In genomic region chr16:12131755-12132154, GRCh38 we compare ENCODE assay signal across 30 cellular contexts.
"Had no signal": no experiment of that assay in that cellular context is flagged by ENCODE, and none has a peak within 500 bp of the region (broad histone marks: within the 10 kb centered on the region; RNA-seq: fewer than 3 reads in every experiment).

No MANE protein-coding gene starts in this region.

- H3K4me1 Mint-ChIP-seq: activated CD4-positive, alpha-beta memory T cell treated with anti-CD3 and anti-CD28 coated beads, Interleukin-2, amount 10 ng/mL, durations not matched to agents 7 days and 5 days; activated CD4-positive, alpha-beta T cell treated with anti-CD3 and anti-CD28 coated beads, Interleukin-2, amount 10 ng/mL, durations not matched to agents 7 days and 5 days; activated naive CD4-positive, alpha-beta T cell treated with anti-CD3 and anti-CD28 coated beads, Interleukin-2, amount 10 ng/mL, durations not matched to agents 7 days and 5 days; activated naive CD8-positive, alpha-beta T cell treated with anti-CD3 and anti-CD28 coated beads, Interleukin-2, amount 10 ng/mL, durations not matched to agents 7 days and 5 days; central memory CD8-positive, alpha-beta T cell had no signal

- H3K27me3 Mint-ChIP-seq: activated CD4-positive, alpha-beta memory T cell treated with anti-CD3 and anti-CD28 coated beads, Interleukin-2, amount 10 ng/mL, durations not matched to agents 7 days and 5 days; activated CD4-positive, alpha-beta T cell treated with anti-CD3 and anti-CD28 coated beads, Interleukin-2, amount 10 ng/mL, durations not matched to agents 7 days and 5 days; activated naive CD4-positive, alpha-beta T cell treated with anti-CD3 and anti-CD28 coated beads, Interleukin-2, amount 10 ng/mL, durations not matched to agents 7 days and 5 days; activated naive CD8-positive, alpha-beta T cell treated with anti-CD3 and anti-CD28 coated beads, Interleukin-2, amount 10 ng/mL, durations not matched to agents 7 days and 5 days; activated T-cell treated with anti-CD3 and anti-CD28 coated beads, Interleukin-2, amount 50 U/mL, for 24 hours; central memory CD8-positive, alpha-beta T cell; dendritic cell treated with granulocyte-macrophage colony-stimulating factor and Interleukin-4, amounts not matched to agents 40 ng/mL and 50 ng/mL, for 4 days; effector memory CD8-positive, alpha-beta T cell had no signal

- FAIRE-seq: bronchial epithelial cell had no signal

- H3K4me3 ChIP-seq: ascending aorta, coronary artery, dorsolateral prefrontal cortex, esophagus muscularis mucosa, gastrocnemius medialis, heart right ventricle had no signal

- H3K27ac Mint-ChIP-seq: activated CD4-positive, alpha-beta memory T cell treated with anti-CD3 and anti-CD28 coated beads, Interleukin-2, amount 10 ng/mL, durations not matched to agents 7 days and 5 days; activated CD4-positive, alpha-beta T cell treated with anti-CD3 and anti-CD28 coated beads, Interleukin-2, amount 10 ng/mL, durations not matched to agents 7 days and 5 days; activated naive CD4-positive, alpha-beta T cell treated with anti-CD3 and anti-CD28 coated beads, Interleukin-2, amount 10 ng/mL, durations not matched to agents 7 days and 5 days; activated naive CD8-positive, alpha-beta T cell treated with anti-CD3 and anti-CD28 coated beads, Interleukin-2, amount 10 ng/mL, durations not matched to agents 7 days and 5 days; activated T-cell treated with anti-CD3 and anti-CD28 coated beads, Interleukin-2, amount 50 U/mL, for 24 hours; activated T-cell treated with anti-CD3 and anti-CD28 coated beads, Interleukin-2, amount 50 U/mL, for 72 hours; dendritic cell treated with granulocyte-macrophage colony-stimulating factor and Interleukin-4, amounts not matched to agents 40 ng/mL and 50 ng/mL, for 4 days; effector memory CD8-positive, alpha-beta T cell had no signal

- H3K4me3 Mint-ChIP-seq: activated CD4-positive, alpha-beta memory T cell treated with anti-CD3 and anti-CD28 coated beads, Interleukin-2, amount 10 ng/mL, durations not matched to agents 7 days and 5 days; activated CD4-positive, alpha-beta T cell treated with anti-CD3 and anti-CD28 coated beads, Interleukin-2, amount 10 ng/mL, durations not matched to agents 7 days and 5 days; activated naive CD4-positive, alpha-beta T cell treated with anti-CD3 and anti-CD28 coated beads, Interleukin-2, amount 10 ng/mL, durations not matched to agents 7 days and 5 days; activated naive CD8-positive, alpha-beta T cell treated with anti-CD3 and anti-CD28 coated beads, Interleukin-2, amount 10 ng/mL, durations not matched to agents 7 days and 5 days; activated T-cell treated with anti-CD3 and anti-CD28 coated beads, Interleukin-2, amount 50 U/mL, for 24 hours; activated T-cell treated with anti-CD3 and anti-CD28 coated beads, Interleukin-2, amount 50 U/mL, for 72 hours; central memory CD8-positive, alpha-beta T cell; dendritic cell treated with granulocyte-macrophage colony-stimulating factor and Interleukin-4, amounts not matched to agents 40 ng/mL and 50 ng/mL, for 4 days; effector memory CD8-positive, alpha-beta T cell had no signal

- ATAC-seq: activated naive CD4-positive, alpha-beta T cell treated with anti-CD3 and anti-CD28 coated beads, Interleukin-2, amount 50 U/mL, for 72 hours; activated T-cell treated with anti-CD3 and anti-CD28 coated beads, Interleukin-2, amount 50 U/mL, for 72 hours; effector memory CD8-positive, alpha-beta T cell; foreskin keratinocyte; gastrocnemius medialis; heart right ventricle had no signal

- H3K9me3 ChIP-seq: ascending aorta, esophagus muscularis mucosa, gastrocnemius medialis had no signal

- DNase-seq: activated CD4-positive, alpha-beta memory T cell treated with anti-CD3 and anti-CD28 coated beads, Interleukin-2, amount 10 ng/mL, durations not matched to agents 7 days and 5 days; activated CD4-positive, alpha-beta T cell treated with anti-CD3 and anti-CD28 coated beads for 4 hours; activated CD4-positive, alpha-beta T cell treated with anti-CD3 and anti-CD28 coated beads, Interleukin-2, amount 10 ng/mL, durations not matched to agents 7 days and 5 days; activated CD4-positive, alpha-beta T cell treated with anti-CD3 and anti-CD28 coated beads, Interleukin-2, amount 50 U/mL, for 4 hours; activated CD4-positive, CD25-positive, alpha-beta regulatory T cell; activated CD4-positive, CD25-positive, alpha-beta regulatory T cell treated with anti-CD3 and anti-CD28 coated beads, Interleukin-2, amount 50 U/mL, for 72 hours; activated CD8-positive, alpha-beta memory T cell treated with anti-CD3 and anti-CD28 coated beads, Interleukin-2, amount 50 U/mL, for 48 hours; activated gamma-delta T cell; activated naive CD4-positive, alpha-beta T cell; activated naive CD4-positive, alpha-beta T cell treated with anti-CD3 and anti-CD28 coated beads, Interleukin-2, amount 10 ng/mL, durations not matched to agents 7 days and 5 days; activated naive CD8-positive, alpha-beta T cell treated with anti-CD3 and anti-CD28 coated beads, Interleukin-2, amount 10 ng/mL, durations not matched to agents 7 days and 5 days; activated T-cell treated with anti-CD3 and anti-CD28 coated beads for 4 hours; activated T-cell treated with anti-CD3 and anti-CD28 coated beads, Interleukin-2, amount 50 U/mL, for 24 hours; activated T-cell treated with anti-CD3 and anti-CD28 coated beads, Interleukin-2, amount 50 U/mL, for 72 hours; brain microvascular endothelial cell; dorsolateral prefrontal cortex; effector memory CD8-positive, alpha-beta T cell; erythroblast; foreskin keratinocyte; gastrocnemius medialis; glutamatergic neuron; heart right ventricle; T-helper 2 cell had no signal

- H3K4me1 ChIP-seq: ascending aorta, esophagus muscularis mucosa had no signal

- H3K27ac ChIP-seq: ascending aorta, brain microvascular endothelial cell, coronary artery, dorsolateral prefrontal cortex, esophagus muscularis mucosa, foreskin keratinocyte, gastrocnemius medialis, heart right ventricle had no signal

- H3K9me3 Mint-ChIP-seq: activated CD4-positive, alpha-beta memory T cell treated with anti-CD3 and anti-CD28 coated beads, Interleukin-2, amount 10 ng/mL, durations not matched to agents 7 days and 5 days; activated CD4-positive, alpha-beta T cell treated with anti-CD3 and anti-CD28 coated beads, Interleukin-2, amount 10 ng/mL, durations not matched to agents 7 days and 5 days; activated naive CD4-positive, alpha-beta T cell treated with anti-CD3 and anti-CD28 coated beads, Interleukin-2, amount 50 U/mL, for 72 hours; activated T-cell treated with anti-CD3 and anti-CD28 coated beads, Interleukin-2, amount 50 U/mL, for 24 hours; activated T-cell treated with anti-CD3 and anti-CD28 coated beads, Interleukin-2, amount 50 U/mL, for 72 hours; central memory CD8-positive, alpha-beta T cell; dendritic cell treated with granulocyte-macrophage colony-stimulating factor and Interleukin-4, amounts not matched to agents 40 ng/mL and 50 ng/mL, for 4 days; effector memory CD8-positive, alpha-beta T cell had no signal

- H3K36me3 ChIP-seq: brain microvascular endothelial cell had no signal

- H3K27me3 ChIP-seq: ascending aorta, brain microvascular endothelial cell, dorsolateral prefrontal cortex, esophagus muscularis mucosa, foreskin keratinocyte, gastrocnemius medialis, heart right ventricle had no signal
